Comparison of ENCODE assay signal across 23 cellular contexts in the genomic region with DNA sequence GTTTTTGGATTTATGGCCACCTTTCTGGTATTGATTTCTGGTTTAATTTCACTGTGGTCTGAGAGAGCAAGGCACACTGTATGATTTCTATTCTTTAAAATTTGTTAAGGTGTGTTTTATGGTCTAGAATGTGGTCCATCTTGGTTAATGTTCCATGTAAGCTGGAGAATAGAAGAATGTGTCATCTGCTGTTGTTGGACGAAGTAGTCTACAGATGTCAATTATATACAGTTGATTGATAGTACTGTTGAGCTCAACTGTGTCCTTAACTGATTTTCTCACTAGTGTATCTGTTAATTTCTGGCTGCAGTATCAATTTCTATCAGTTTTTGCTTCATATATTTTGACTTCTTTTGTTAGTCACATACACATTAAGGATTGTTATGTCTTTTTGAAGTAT.
"Had no signal": no experiment of that assay in that cellular context is flagged by ENCODE, and none has a peak within 500 bp of the region (broad histone marks: within the 10 kb centered on the region; RNA-seq: fewer than 3 reads in every experiment).

No MANE protein-coding gene starts in this region.

- H3K36me3 Mint-ChIP-seq: natural killer cell had no signal

- DNase-seq: activated CD4-positive, alpha-beta T cell treated with anti-CD3 and anti-CD28 coated beads for 4 hours; activated CD4-positive, alpha-beta T cell treated with anti-CD3 and anti-CD28 coated beads, Interleukin-2, amount 50 U/mL, for 48 hours; activated CD4-positive, CD25-positive, alpha-beta regulatory T cell; activated CD8-positive, alpha-beta memory T cell treated with anti-CD3 and anti-CD28 coated beads, Interleukin-2, amount 50 U/mL, for 48 hours; activated naive CD4-positive, alpha-beta T cell; activated T-cell treated with anti-CD3 and anti-CD28 coated beads, Interleukin-2, amount 50 U/mL, for 4 hours; effector CD4-positive, alpha-beta T cell; erythroblast; foreskin fibroblast; heart right ventricle; lower lobe of right lung; natural killer cell; ovary; stimulated activated CD4-positive, alpha-beta T cell treated with anti-CD3 and anti-CD28 coated beads, Interleukin-12 subunit alpha, Interleukin-12 subunit beta, amount 100 ng/mL, for 4 hours; stimulated activated naive CD8-positive, alpha-beta T cell treated with anti-CD3 and anti-CD28 coated beads, Interleukin-15, amount 100 ng/mL, for 72 hours; T-cell; T1000 had no signal

- H3K4me1 ChIP-seq: prostate gland had no signal

- H3K4me3 Mint-ChIP-seq: activated T-cell treated with anti-CD3 and anti-CD28 coated beads, Interleukin-2, amount 50 U/mL, for 4 hours; dendritic cell treated with granulocyte-macrophage colony-stimulating factor and Interleukin-4, amounts not matched to agents 40 ng/mL and 50 ng/mL, for 4 days; natural killer cell; stimulated activated naive CD8-positive, alpha-beta T cell treated with anti-CD3 and anti-CD28 coated beads, Interleukin-15, amount 100 ng/mL, for 72 hours; T-cell had no signal

- H3K27ac Mint-ChIP-seq: activated T-helper 2 cell treated with anti-CD3 and anti-CD28 coated beads, Interferon-gamma antibody, Interleukin-2, Interleukin-4, amounts not matched to agents 10 μg/mL and 5 μg/mL and 100 μg/mL, durations not matched to agents 14 hours and 24 hours and 36 hours; dendritic cell treated with granulocyte-macrophage colony-stimulating factor and Interleukin-4, amounts not matched to agents 40 ng/mL and 50 ng/mL, for 4 days; natural killer cell; stimulated activated naive CD8-positive, alpha-beta T cell treated with anti-CD3 and anti-CD28 coated beads, Interleukin-15, amount 100 ng/mL, for 72 hours; T-cell had no signal

- H3K27ac ChIP-seq: heart right ventricle, lower lobe of right lung, ovary, prostate gland, right atrium auricular region, tibial nerve had no signal

- H3K27me3 Mint-ChIP-seq: dendritic cell treated with granulocyte-macrophage colony-stimulating factor and Interleukin-4, amounts not matched to agents 40 ng/mL and 50 ng/mL, for 4 days; stimulated activated naive CD8-positive, alpha-beta T cell treated with anti-CD3 and anti-CD28 coated beads, Interleukin-15, amount 100 ng/mL, for 72 hours; T-cell had no signal

- ATAC-seq: activated T-cell treated with anti-CD3 and anti-CD28 coated beads, Interleukin-2, amount 50 U/mL, for 4 hours; heart right ventricle; lower lobe of right lung; stimulated activated naive CD8-positive, alpha-beta T cell treated with anti-CD3 and anti-CD28 coated beads, Interleukin-15, amount 100 ng/mL, for 72 hours; T-cell had no signal

- H3K4me3 ChIP-seq: heart right ventricle, lower lobe of right lung, ovary, prostate gland, right atrium auricular region, tibial nerve had no signal

- H3K27me3 ChIP-seq: heart right ventricle, ovary, right atrium auricular region, tibial nerve had no signal

- H3K36me3 ChIP-seq: ovary, prostate gland, right atrium auricular region had no signal

- H3K9me3 ChIP-seq: heart right ventricle, lower lobe of right lung, ovary, prostate gland, right atrium auricular region, tibial nerve had no signal

- FAIRE-seq: keratinocyte had no signal

- H3K9me3 Mint-ChIP-seq: activated T-cell treated with anti-CD3 and anti-CD28 coated beads, Interleukin-2, amount 50 U/mL, for 4 hours; activated T-helper 2 cell treated with anti-CD3 and anti-CD28 coated beads, Interferon-gamma antibody, Interleukin-2, Interleukin-4, amounts not matched to agents 10 μg/mL and 5 μg/mL and 100 μg/mL, durations not matched to agents 14 hours and 24 hours and 36 hours; dendritic cell treated with granulocyte-macrophage colony-stimulating factor and Interleukin-4, amounts not matched to agents 40 ng/mL and 50 ng/mL, for 4 days; natural killer cell; stimulated activated naive CD8-positive, alpha-beta T cell treated with anti-CD3 and anti-CD28 coated beads, Interleukin-15, amount 100 ng/mL, for 72 hours; T-cell had no signal
